In genomic region chr20:34343458-34344255, GRCh38 we compare ENCODE assay signal across 18 cellular contexts. TPM values are rescaled to one million over a fixed set of nuclear protein-coding genes. Genes with fewer than 3 reads are reported as not detected.
DNase-seq lines count a peak whose midpoint lies in the region; ATAC-seq, FAIRE-seq and TF ChIP-seq lines count a peak whose summit lies in the region.
"Had no signal": no experiment of that assay in that cellular context is flagged by ENCODE, and none has a peak within 500 bp of the region (broad histone marks: within the 10 kb centered on the region; RNA-seq: fewer than 3 reads in every experiment).

No MANE protein-coding gene starts in this region.

- H3K36me3 ChIP-seq in K562 (ENCODE audit: control insufficient read depth, insufficient read depth, low read length), result no peaks in the 10 kb centered on the region
- no peaks in the 10 kb centered on the region for H3K36me3 ChIP-seq in HepG2 (replicated peaks in 1 of 2; ENCODE audit: control insufficient read depth in 1 of 2, insufficient read depth in 2 of 2, low read length in 2 of 2)
- no peaks in the 10 kb centered on the region for H3K36me3 ChIP-seq in small intestine (ENCODE audit: control insufficient read depth in 2 of 2, insufficient read depth in 2 of 2, low read length in 2 of 2)
- no peaks in the 10 kb centered on the region for H3K36me3 ChIP-seq in GM23338 (ENCODE audit: insufficient read depth)
- H3K36me3 ChIP-seq in upper lobe of right lung, result no peaks in the 10 kb centered on the region

- POLR2A ChIA-PET in K562 (lab: Yijun Ruan, JAX), result interaction anchor here (1.3 kb wide), 1 partner anchor 12 kb away, joined by 3 read pairs; no protein-coding TSS in a partner anchor
- POLR2A ChIA-PET in HepG2 (lab: Yijun Ruan, JAX), result interaction anchor here (1.5 to 4.5 kb wide), 3 partner anchors 8 to 23 kb away, joined by 5 to 46 read pairs (median 25); partner anchors contain the start of gene ITCH

- TF ChIP-seq POLR2A in K562 (conservative IDR thresholded peaks at IDR 0.05), result no peak
- TF ChIP-seq POLR2A in HepG2 (IDR thresholded peaks at IDR 0.05; ENCODE audit: insufficient read depth in 1 of 2, low read depth in 2 of 2, low read length in 2 of 2), result no peak
- no peak for TF ChIP-seq POLR2A in erythroblast (IDR thresholded peaks at IDR 0.05; ENCODE audit: low read length)

- H3K27me3 ChIP-seq in K562 (ENCODE audit: control insufficient read depth in 2 of 2, insufficient read depth in 2 of 2, low read length in 2 of 2) (no peaks in the 10 kb centered on the region), HepG2 (ENCODE audit: control insufficient read depth in 1 of 2, insufficient read depth in 2 of 2, low read length in 2 of 2) (no peaks in the 10 kb centered on the region), small intestine (ENCODE audit: control insufficient read depth in 2 of 2, insufficient read depth in 2 of 2, low read length in 2 of 2) (no peaks in the 10 kb centered on the region), GM23338 (ENCODE audit: insufficient read depth) (no peaks in the 10 kb centered on the region), upper lobe of right lung (no peaks in the 10 kb centered on the region)

- H3K9me3 Mint-ChIP-seq in GM23338, result no peaks in the 10 kb centered on the region
- H3K9me3 Mint-ChIP-seq: CD4-positive, alpha-beta T cell; HFFc6 had no signal

- H3K27ac ChIP-seq in K562 (ENCODE audit: extremely low read depth, low read depth, low read length), result no peak overlapping the region
- H3K27ac ChIP-seq in HepG2 (ENCODE audit: extremely low read length, insufficient read depth, low read length), result peak overlapping the region; percentile 28
- H3K27ac ChIP-seq in small intestine (ENCODE audit: low read depth in 1 of 2, low read length in 1 of 2), result peak overlapping the region; percentile 78 to 84
- no peak overlapping the region for H3K27ac ChIP-seq in GM23338 (ENCODE audit: low read depth)
- no peak overlapping the region for H3K27ac ChIP-seq in upper lobe of right lung

- H2AFZ ChIP-seq in K562 (ENCODE audit: low read depth, low read length) (peak overlapping the region; percentile 57), HepG2 (ENCODE audit: low read length) (peak overlapping the region; percentile 80), GM23338 (no peak overlapping the region)

- in situ Hi-C loops in K562 (cut with MboI), result no loop called here
- in situ Hi-C loops in HepG2 (cut with HindIII; ENCODE audit: extremely low pct_ligation_motif_present, low pct_unique_long_range_greater_than_20kb), result no loop called here

- DNase-seq in HT-29 (ENCODE audit: low spot score) (peak; percentile 35), K562 (ENCODE audit: extremely low read depth in 1 of 4, low spot score in 3 of 4) (peak in 1 of 4 experiments; percentile 15), HepG2 (ENCODE audit: low spot score) (no peak), small intestine (peak; percentile 85), GM23338 (ENCODE audit: low spot score) (no peak), erythroblast (lab: John Stamatoyannopoulos, UW) (no peak), upper lobe of right lung (no peak)
- DNase-seq: ACHN; CD4-positive, alpha-beta T cell; DND-41; GDM1; GOT3; HFFc6; MM.1S; NCI-H1105; NCI-H1694 treated with DMSO at 0.1 percent for 48 hours; NCI-H69; NK-92 treated with Interleukin-12 subunit alpha and Interleukin-12 subunit beta, amount 100 ng/mL, for 24 hours had no signal

- H3K9me2 ChIP-seq in GM23338 (ENCODE audit: insufficient read depth), result no peaks in the 10 kb centered on the region

- no TSS peak for BruUV-seq in K562 (replicated peaks; lab: Mats Ljungman, UMichigan)
- BruUV-seq in HepG2 (replicated peaks; lab: Mats Ljungman, UMichigan), result no TSS peak

- WGBS in K562 (ENCODE audit: insufficient coverage, low coverage, missing lambda C conversion rate), result 35% methylated on average over 9 of the region's 10 CpGs
- 21% methylated on average over 10 of the region's 10 CpGs for WGBS in HepG2 (ENCODE audit: low lambda C conversion rate)
- WGBS in small intestine, 3 donors, result 51 to 68% (median 56%) methylated on average over 10 of the region's 10 CpGs

- H3K4me1 Mint-ChIP-seq in GM23338, result peaks cover 8% of the 10 kb centered on the region

- no peak overlapping the region for H3K4me3 Mint-ChIP-seq in GM23338
- H3K4me3 Mint-ChIP-seq: CD4-positive, alpha-beta T cell; HFFc6 had no signal

- TF ChIP-seq EP300 in K562 (IDR thresholded peaks at IDR 0.05; ENCODE audit: low read length), result no peak
- TF ChIP-seq EP300 in HepG2 (IDR thresholded peaks at IDR 0.05; ENCODE audit: low read depth in 2 of 2, low read length in 2 of 2), result no peak
- TF ChIP-seq EP300 in HepG2 (CRISPR knock-in tag; IDR thresholded peaks at IDR 0.05; ENCODE audit: borderline replicate concordance), result no peak

- H3K27me3 Mint-ChIP-seq in GM23338 (ENCODE audit: insufficient read depth, low read depth, poor library complexity), result no peaks in the 10 kb centered on the region
- H3K27me3 Mint-ChIP-seq: CD4-positive, alpha-beta T cell had no signal

- CTCF ChIA-PET in K562 (lab: Yijun Ruan, JAX; ENCODE audit: low intra/inter-chr PET ratio) (no interaction called here), HepG2 (lab: Yijun Ruan, JAX; ENCODE audit: low intra/inter-chr PET ratio, low total read pairs) (interaction anchor here (0.6 to 1.4 kb wide), 2 partner anchors 30 to 43 kb away, joined by 3 read pairs; no protein-coding TSS in a partner anchor)

- no peak for TF ChIP-seq CTCF in K562 (IDR thresholded peaks at IDR 0.05 in 2 of 3, conservative IDR thresholded peaks at IDR 0.05 in 1 of 3; ENCODE audit: insufficient read depth in 2 of 3, low read depth in 1 of 3, low read length in 3 of 3)
- TF ChIP-seq CTCF in HepG2 (CRISPR knock-in tag; IDR thresholded peaks at IDR 0.05), result no peak
- TF ChIP-seq CTCF in GM23338 (conservative IDR thresholded peaks at IDR 0.05; ENCODE audit: low read depth in 2 of 2), result no peak
- TF ChIP-seq CTCF in upper lobe of right lung (IDR thresholded peaks at IDR 0.05), result no peak

- H3K27ac Mint-ChIP-seq in GM23338, result no peak overlapping the region
- H3K27ac Mint-ChIP-seq: CD4-positive, alpha-beta T cell; HFFc6 had no signal

- H3K9ac ChIP-seq in K562 (ENCODE audit: insufficient read depth in 1 of 2, low read depth in 2 of 2, low read length in 2 of 2) (peak overlapping the region in 1 of 2 experiments; percentile 78; a peak in 1 of 4 replicates), HepG2 (ENCODE audit: insufficient read depth, low read depth, low read length) (peak overlapping the region; percentile 25)

- intact Hi-C loops in K562 (cut with micrococcal nuclease), result no loop called here
- intact Hi-C loops in HepG2 (cut with micrococcal nuclease; ENCODE audit: unreplicated experiment), result loop anchor here (2.0 kb wide), 1 partner anchor 19 kb away; the partner anchor contains the start of gene ITCH
- intact Hi-C loops in upper lobe of right lung (cut with DNase I), result no loop called here

- H3F3A ChIP-seq in GM23338 (replicated peaks; ENCODE audit: low read depth), result no peaks in the 10 kb centered on the region

- H3K36me3 Mint-ChIP-seq in GM23338 (ENCODE audit: low read depth), result no peaks in the 10 kb centered on the region

- no peak for FAIRE-seq in K562 (lab: Jason Lieb, UNC)
- FAIRE-seq in HepG2 (lab: Jason Lieb, UNC), result no peak
- no peak for FAIRE-seq in small intestine (lab: Jason Lieb, UNC)

- no peaks in the 10 kb centered on the region for H3K79me2 ChIP-seq in K562 (ENCODE audit: control insufficient read depth, insufficient read depth, low read length)
- no peaks in the 10 kb centered on the region for H3K79me2 ChIP-seq in HepG2 (ENCODE audit: insufficient read depth, low read length)
- no peaks in the 10 kb centered on the region for H3K79me2 ChIP-seq in GM23338 (replicated peaks; ENCODE audit: insufficient read depth)

- H3K4me3 ChIP-seq in K562 (no peak overlapping the region), HepG2 (replicated peaks in 1 of 3; ENCODE audit: insufficient read depth in 1 of 3, low read depth in 2 of 3, low read length in 3 of 3) (peak overlapping the region; percentile 19 to 58 (median 40); a peak in 5 of 6 replicates), small intestine (ENCODE audit: low read depth in 1 of 2, low read length in 2 of 2) (no peak overlapping the region), GM23338 (no peak overlapping the region), upper lobe of right lung (no peak overlapping the region)

- H3K9me1 ChIP-seq in K562 (ENCODE audit: control insufficient read depth, insufficient read depth, low read length), result no peaks in the 10 kb centered on the region

- H3K4me1 ChIP-seq in K562 (replicated peaks in 1 of 2; ENCODE audit: control insufficient read depth in 2 of 2, insufficient read depth in 2 of 2, low read length in 2 of 2) (no peaks in the 10 kb centered on the region; a peak in 2 of 5 replicates), HepG2 (ENCODE audit: insufficient read depth, low read length) (peaks cover 56% of the 10 kb centered on the region), small intestine (ENCODE audit: control insufficient read depth in 2 of 2, insufficient read depth in 1 of 2, low read depth in 1 of 2, low read length in 1 of 2) (peaks cover 0 to 2% of the 10 kb centered on the region in 2 donors), GM23338 (ENCODE audit: insufficient read depth) (peaks cover 10% of the 10 kb centered on the region), upper lobe of right lung (no peaks in the 10 kb centered on the region)

- no peak overlapping the region for H3K4me2 ChIP-seq in K562 (ENCODE audit: insufficient read depth, low read length)
- H3K4me2 ChIP-seq in HepG2 (ENCODE audit: low read depth, low read length), result peak overlapping the region; percentile 75
- no peak overlapping the region for H3K4me2 ChIP-seq in GM23338

- ATAC-seq in K562 (peak; percentile 65), HepG2 (peak; percentile 80), GM23338 (no peak; the same call in 2 of the 3 replicates), upper lobe of right lung (no peak)

- H3K9me3 ChIP-seq in K562 (replicated peaks; ENCODE audit: control insufficient read depth, insufficient read depth, low read depth, low read length), result no peaks in the 10 kb centered on the region
- H3K9me3 ChIP-seq in HepG2 (ENCODE audit: low read length), result no peaks in the 10 kb centered on the region
- no peaks in the 10 kb centered on the region for H3K9me3 ChIP-seq in small intestine (ENCODE audit: control insufficient read depth, low read depth)
- H3K9me3 ChIP-seq in upper lobe of right lung, result no peaks in the 10 kb centered on the region

- no peak for TF ChIP-seq RAD21 in K562 (CRISPR knock-in tag; conservative IDR thresholded peaks at IDR 0.05 in 1 of 2, IDR thresholded peaks at IDR 0.05 in 1 of 2)
- no peak for TF ChIP-seq RAD21 in HepG2 (CRISPR knock-in tag; IDR thresholded peaks at IDR 0.05)

- H4K20me1 ChIP-seq in K562 (replicated peaks; ENCODE audit: control insufficient read depth, insufficient read depth, low read length), result no peaks in the 10 kb centered on the region
- H4K20me1 ChIP-seq in HepG2 (ENCODE audit: insufficient read depth, low read length), result no peaks in the 10 kb centered on the region
- no peaks in the 10 kb centered on the region for H4K20me1 ChIP-seq in GM23338 (replicated peaks; ENCODE audit: insufficient read depth)

RNA-seq across cellular contexts. Expression of gene ITCH, which starts 19.4 kb away (rescaled TPM):
- total RNA-seq in HT-29 (2014; rRNA removed; shearing (Covaris generic)), result 19.3 and 25.1 TPM in 2 replicates
- total RNA-seq in K562 (2011; cell fraction: chromatin; rRNA removed; ENCODE audit: low replicate concordance), result 71.0 and 115 TPM in 2 replicates
- 13.7 and 67.9 TPM in 2 replicates for total RNA-seq in K562 (2011; cell fraction: nucleolus; rRNA removed)
- total RNA-seq in K562 (2011; cell fraction: nucleoplasm; rRNA removed), result 29.8 and 33.7 TPM in 2 replicates
- total RNA-seq in K562 (2014; rRNA removed) (20.5 and 22.9 TPM in 2 replicates), K562 (2014; rRNA removed; fragmentation: Illumina TruSeq; extraction: Trizol) (53.0 and 56.7 TPM in 2 replicates), K562 (2015; rRNA removed; fragmentation: Illumina TruSeq; extraction: Trizol) (44.4 and 52.5 TPM in 2 replicates), K562 (2021) (40.2 and 41.6 TPM in 2 replicates), HepG2 (2016; rRNA removed; fragmentation: Illumina TruSeq; extraction: Trizol) (112 and 162 TPM in 2 replicates), upper lobe of right lung (65.6 TPM)
- polyA plus RNA-seq in K562 (2011; rRNA removed) (14.3 and 17.5 TPM in 2 replicates), K562 (2014; fragmentation: Illumina TruSeq; extraction: Trizol) (27.5 and 33.2 TPM in 2 replicates), K562 (2014; fragmentation: Nextera tagmentation; extraction: Ambion mirVana) (10 to 100 TPM in 1 of 2 experiments, 1 to 10 TPM in 1; 7.5 to 13.1 TPM), K562 (2014; rRNA removed) (15.3 and 19.0 TPM in 2 replicates), HepG2 (2011; rRNA removed) (17.4 and 20.5 TPM in 2 replicates), small intestine (10 to 100 TPM; 12.0 to 18.3 (median 15.1) TPM), GM23338 (2016; fragmentation: Nextera tagmentation; extraction: Ambion mirVana) (16.1 and 16.4 TPM in 2 replicates)
- 3.4 and 5.9 TPM in 2 replicates for polyA plus RNA-seq in K562 (2011; cell fraction: cytosol; rRNA removed)
- 10.8 and 14.6 TPM in 2 replicates for polyA plus RNA-seq in K562 (2011; cell fraction: nucleus; rRNA removed)
- polyA plus RNA-seq in K562 (2012), result 17.4 and 18.9 TPM in 2 replicates
- polyA minus RNA-seq in K562 (2011; rRNA and poly(A)+ RNA removed), result 54.4 and 70.3 TPM in 2 replicates
- polyA minus RNA-seq in K562 (2011; cell fraction: cytosol; rRNA and poly(A)+ RNA removed), result 16.2 and 19.9 TPM in 2 replicates
- polyA minus RNA-seq in K562 (2011; cell fraction: nucleus; rRNA and poly(A)+ RNA removed), result 19.8 and 35.3 TPM in 2 replicates
- 73.1 and 80.6 TPM in 2 replicates for total RNA-seq in HepG2 (2016; cell fraction: cytosol; rRNA removed; fragmentation: Illumina TruSeq; extraction: Trizol; ENCODE audit: low read depth)
- 111 and 151 TPM in 2 replicates for total RNA-seq in HepG2 (2016; cell fraction: insoluble cytoplasmic fraction; rRNA removed; fragmentation: Illumina TruSeq; extraction: Trizol)
- 75.4 and 81.7 TPM in 2 replicates for total RNA-seq in HepG2 (2016; cell fraction: membrane; rRNA removed; fragmentation: Illumina TruSeq; extraction: Trizol)
- 124 and 131 TPM in 2 replicates for total RNA-seq in HepG2 (2016; cell fraction: nucleus; rRNA removed; fragmentation: Illumina TruSeq; extraction: Trizol)
- 7.4 and 12.7 TPM in 2 replicates for polyA plus RNA-seq in HepG2 (2011; cell fraction: cytosol; rRNA removed)
- 12.2 and 17.3 TPM in 2 replicates for polyA plus RNA-seq in HepG2 (2011; cell fraction: nucleus; rRNA removed)
- 44.6 and 45.2 TPM in 2 replicates for polyA plus RNA-seq in HepG2 (2012)
- 5.3 and 6.3 TPM in 2 replicates for polyA plus RNA-seq in HepG2 (2016; cell fraction: cytosol; fragmentation: Illumina TruSeq; extraction: Trizol; ENCODE audit: low read depth)
- 65.3 and 70.7 TPM in 2 replicates for polyA plus RNA-seq in HepG2 (2016; cell fraction: insoluble cytoplasmic fraction; fragmentation: Illumina TruSeq; extraction: Trizol; ENCODE audit: low read depth)
- 15.2 and 15.3 TPM in 2 replicates for polyA plus RNA-seq in HepG2 (2016; cell fraction: membrane; fragmentation: Illumina TruSeq; extraction: Trizol; ENCODE audit: low read depth)
- 55.0 and 61.2 TPM in 2 replicates for polyA plus RNA-seq in HepG2 (2016; cell fraction: nucleus; fragmentation: Illumina TruSeq; extraction: Trizol; ENCODE audit: insufficient read depth, low read depth)
- 30.6 and 37.6 TPM in 2 replicates for polyA minus RNA-seq in HepG2 (2011; rRNA and poly(A)+ RNA removed; ENCODE audit: low replicate concordance)
- polyA minus RNA-seq in HepG2 (2011; cell fraction: cytosol; rRNA and poly(A)+ RNA removed), result 38.7 and 40.1 TPM in 2 replicates
- 79.4 and 86.2 TPM in 2 replicates for polyA minus RNA-seq in HepG2 (2011; cell fraction: nucleus; rRNA and poly(A)+ RNA removed)
- total RNA-seq in GM23338 (2014; rRNA removed; shearing (Covaris generic)), result 24.9 and 31.6 TPM in 2 replicates

RNA-seq across cellular contexts. Expression of gene AHCY, which starts 40.5 kb away (rescaled TPM):
- 398 and 402 TPM in 2 replicates for total RNA-seq in HT-29 (2014; rRNA removed; shearing (Covaris generic))
- total RNA-seq in K562 (2011; cell fraction: chromatin; rRNA removed; ENCODE audit: low replicate concordance), result 126 and 261 TPM in 2 replicates
- total RNA-seq in K562 (2011; cell fraction: nucleolus; rRNA removed), result 198 and 225 TPM in 2 replicates
- 177 and 193 TPM in 2 replicates for total RNA-seq in K562 (2011; cell fraction: nucleoplasm; rRNA removed)
- total RNA-seq in K562 (2014; rRNA removed) (190 and 230 TPM in 2 replicates), K562 (2014; rRNA removed; fragmentation: Illumina TruSeq; extraction: Trizol) (118 and 136 TPM in 2 replicates), K562 (2015; rRNA removed; fragmentation: Illumina TruSeq; extraction: Trizol) (186 and 187 TPM in 2 replicates), K562 (2021) (251 and 261 TPM in 2 replicates), HepG2 (2016; rRNA removed; fragmentation: Illumina TruSeq; extraction: Trizol) (407 and 447 TPM in 2 replicates), upper lobe of right lung (59.6 TPM)
- polyA plus RNA-seq in K562 (2011; rRNA removed) (244 and 287 TPM in 2 replicates), K562 (2014; fragmentation: Illumina TruSeq; extraction: Trizol) (269 and 289 TPM in 2 replicates), K562 (2014; fragmentation: Nextera tagmentation; extraction: Ambion mirVana) (100 to 1,000 TPM in 1 of 2 experiments, 10 to 100 TPM in 1; 82.5 to 148 TPM), K562 (2014; rRNA removed) (211 and 237 TPM in 2 replicates), HepG2 (2011; rRNA removed) (419 and 492 TPM in 2 replicates), small intestine (100 to 1,000 TPM in 1 of 3 donors, 10 to 100 TPM in 2; 81.0 to 163 (median 92.1) TPM), GM23338 (2016; fragmentation: Nextera tagmentation; extraction: Ambion mirVana) (138 and 150 TPM in 2 replicates)
- polyA plus RNA-seq in K562 (2011; cell fraction: cytosol; rRNA removed), result 421 and 456 TPM in 2 replicates
- 249 and 298 TPM in 2 replicates for polyA plus RNA-seq in K562 (2011; cell fraction: nucleus; rRNA removed)
- 184 and 240 TPM in 2 replicates for polyA plus RNA-seq in K562 (2012)
- polyA minus RNA-seq in K562 (2011; rRNA and poly(A)+ RNA removed), result 353 and 413 TPM in 2 replicates
- polyA minus RNA-seq in K562 (2011; cell fraction: cytosol; rRNA and poly(A)+ RNA removed), result 235 and 242 TPM in 2 replicates
- 87.8 and 105 TPM in 2 replicates for polyA minus RNA-seq in K562 (2011; cell fraction: nucleus; rRNA and poly(A)+ RNA removed)
- 184 and 192 TPM in 2 replicates for total RNA-seq in HepG2 (2016; cell fraction: cytosol; rRNA removed; fragmentation: Illumina TruSeq; extraction: Trizol; ENCODE audit: low read depth)
- total RNA-seq in HepG2 (2016; cell fraction: insoluble cytoplasmic fraction; rRNA removed; fragmentation: Illumina TruSeq; extraction: Trizol), result 393 and 407 TPM in 2 replicates
- 419 and 431 TPM in 2 replicates for total RNA-seq in HepG2 (2016; cell fraction: membrane; rRNA removed; fragmentation: Illumina TruSeq; extraction: Trizol)
- 242 and 265 TPM in 2 replicates for total RNA-seq in HepG2 (2016; cell fraction: nucleus; rRNA removed; fragmentation: Illumina TruSeq; extraction: Trizol)
- polyA plus RNA-seq in HepG2 (2011; cell fraction: cytosol; rRNA removed), result 522 and 613 TPM in 2 replicates
- 339 and 378 TPM in 2 replicates for polyA plus RNA-seq in HepG2 (2011; cell fraction: nucleus; rRNA removed)
- 339 and 364 TPM in 2 replicates for polyA plus RNA-seq in HepG2 (2012)
- 232 and 234 TPM in 2 replicates for polyA plus RNA-seq in HepG2 (2016; cell fraction: cytosol; fragmentation: Illumina TruSeq; extraction: Trizol; ENCODE audit: low read depth)
- 393 and 446 TPM in 2 replicates for polyA plus RNA-seq in HepG2 (2016; cell fraction: insoluble cytoplasmic fraction; fragmentation: Illumina TruSeq; extraction: Trizol; ENCODE audit: low read depth)
- polyA plus RNA-seq in HepG2 (2016; cell fraction: membrane; fragmentation: Illumina TruSeq; extraction: Trizol; ENCODE audit: low read depth), result 384 and 399 TPM in 2 replicates
- 372 and 382 TPM in 2 replicates for polyA plus RNA-seq in HepG2 (2016; cell fraction: nucleus; fragmentation: Illumina TruSeq; extraction: Trizol; ENCODE audit: insufficient read depth, low read depth)
- 730 and 1,221 TPM in 2 replicates for polyA minus RNA-seq in HepG2 (2011; rRNA and poly(A)+ RNA removed; ENCODE audit: low replicate concordance)
- 306 and 309 TPM in 2 replicates for polyA minus RNA-seq in HepG2 (2011; cell fraction: cytosol; rRNA and poly(A)+ RNA removed)
- polyA minus RNA-seq in HepG2 (2011; cell fraction: nucleus; rRNA and poly(A)+ RNA removed), result 166 and 188 TPM in 2 replicates
- total RNA-seq in GM23338 (2014; rRNA removed; shearing (Covaris generic)), result 404 and 423 TPM in 2 replicates

Comparison
In these comparisons a context has a peak if more than half of its experiments do, and no peak if none do; other contexts are left out.
1. DNase-seq: peak in HT-29 (single experiment) and small intestine (single experiment); none in HepG2 (single experiment), GM23338 (single experiment), erythroblast (0 of 2) and upper lobe of right lung (single experiment).
2. ATAC-seq: peak in K562 (single experiment) and HepG2 (single experiment); none in GM23338 (single experiment) and upper lobe of right lung (single experiment).
3. H3K27ac ChIP-seq: peak in HepG2 (single experiment) and small intestine (2 of 2); none in K562 (single experiment), GM23338 (single experiment) and upper lobe of right lung (single experiment).
4. H3K4me3 ChIP-seq: peak in HepG2 (3 of 3); none in K562 (single experiment), small intestine (0 of 2), GM23338 (single experiment) and upper lobe of right lung (single experiment).